20 cellular contexts compared by ENCODE assay signal in genomic region chr1:1591452-1591851, GRCh38. TPM values are rescaled to one million over a fixed set of nuclear protein-coding genes. Genes with fewer than 3 reads are reported as not detected.
DNase-seq lines count a peak whose midpoint lies in the region; ATAC-seq and TF ChIP-seq lines count a peak whose summit lies in the region.
"Had no signal": no experiment of that assay in that cellular context is flagged by ENCODE, and none has a peak within 500 bp of the region (broad histone marks: within the 10 kb centered on the region; RNA-seq: fewer than 3 reads in every experiment).

No MANE protein-coding gene starts in this region.

- ATAC-seq in PC-3 (peak; percentile 59), esophagus mucosa (peak; percentile 41)
- ATAC-seq: activated CD4-positive, CD25-positive, alpha-beta regulatory T cell treated with anti-CD3 and anti-CD28 coated beads, Interleukin-2, amount 50 U/mL, for 24 hours; naive thymus-derived CD4-positive, alpha-beta T cell; upper lobe of right lung had no signal

- CTCF ChIA-PET in PC-3 (lab: Charles Lee): no interaction called here

- no peak overlapping the region for H2AFZ ChIP-seq in GM23248
- no peak overlapping the region for H2AFZ ChIP-seq in PC-3 (ENCODE audit: low read length)

- H3K4me1 ChIP-seq in GM23248 (ENCODE audit: insufficient read depth): no peaks in the 10 kb centered on the region
- H3K4me1 ChIP-seq in PC-3 (ENCODE audit: insufficient read depth, low read length): 0 out of 2 replicates have a peak, but pooled peaks cover 3% of the 10 kb centered on the region
- H3K4me1 ChIP-seq: esophagus squamous epithelium, upper lobe of right lung had no signal

- no peaks in the 10 kb centered on the region for H3K9me3 ChIP-seq in GM23248 (ENCODE audit: low read depth)
- no peaks in the 10 kb centered on the region for H3K9me3 ChIP-seq in PC-3 (ENCODE audit: low read length)
- H3K9me3 ChIP-seq: esophagus squamous epithelium, upper lobe of right lung had no signal

- H3K9ac ChIP-seq in GM23248: no peak overlapping the region
- H3K9ac ChIP-seq in PC-3 (ENCODE audit: low read length): no peak overlapping the region

- in situ Hi-C loops in GM23248 (cut with MboI): no loop called here

- H3F3A ChIP-seq in GM23248 (ENCODE audit: insufficient read depth): no peaks in the 10 kb centered on the region
- no peaks in the 10 kb centered on the region for H3F3A ChIP-seq in PC-3 (ENCODE audit: low read length, unreplicated experiment)

- H3K27ac ChIP-seq in GM23248 (no peak overlapping the region), PC-3 (ENCODE audit: low read length) (no peak overlapping the region)
- H3K27ac ChIP-seq: esophagus squamous epithelium, upper lobe of right lung had no signal

- H3K27me3 ChIP-seq in GM23248 (replicated peaks; ENCODE audit: insufficient read depth) (peaks cover 9% of the 10 kb centered on the region; the same call in 1 of the 2 replicates), PC-3 (ENCODE audit: low read length) (no peaks in the 10 kb centered on the region)

- H4K20me1 ChIP-seq in GM23248 (ENCODE audit: insufficient read depth) (no peaks in the 10 kb centered on the region), PC-3 (ENCODE audit: low read length) (no peaks in the 10 kb centered on the region)

- TF ChIP-seq CTCF in PC-3 (conservative IDR thresholded peaks at IDR 0.05; ENCODE audit: low read depth, low read length) (no peak), foreskin fibroblast (IDR thresholded peaks at IDR 0.05; ENCODE audit: low read depth, low read length) (no peak)

- WGBS in GM23248 (ENCODE audit: low coverage in 1 of 2, low lambda C conversion rate in 2 of 2, missing lambda C conversion rate in 2 of 2), 2 experiments: 88 to 89% methylated on average over 13 of the region's 13 CpGs

- H3K36me3 ChIP-seq in GM23248 (ENCODE audit: low read depth) (no peaks in the 10 kb centered on the region), PC-3 (ENCODE audit: low read depth, low read length) (no peaks in the 10 kb centered on the region)
- H3K36me3 ChIP-seq: esophagus squamous epithelium, upper lobe of right lung had no signal

- no peak overlapping the region for H3K4me3 ChIP-seq in GM23248
- no peak overlapping the region for H3K4me3 ChIP-seq in PC-3 (ENCODE audit: low read length)
- no peak overlapping the region for H3K4me3 ChIP-seq in foreskin fibroblast (ENCODE audit: low read depth in 1 of 2, low read length in 2 of 2)
- H3K4me3 ChIP-seq: esophagus squamous epithelium, upper lobe of right lung had no signal

- intact Hi-C loops in PC-3 (cut with micrococcal nuclease): no loop called here

- POLR2A ChIA-PET in PC-3 (lab: Charles Lee; ENCODE audit: unreplicated experiment): no interaction called here

- DNase-seq in GM23248 (peak; percentile 45), PC-3 (peak; percentile 42), foreskin fibroblast (no peak)
- no peak for DNase-seq in activated naive CD4-positive, alpha-beta T cell treated with Interleukin-2 at 50 U/mL for 16 hours
- DNase-seq: activated naive CD4-positive, alpha-beta T cell treated with anti-CD3 and anti-CD28 coated beads, Interleukin-2, amount 50 U/mL, for 16 hours; activated T-cell treated with anti-CD3 and anti-CD28 coated beads, Interleukin-2, amount 50 U/mL, for 72 hours; aorta; CD8-positive, alpha-beta memory T cell; DND-41; effector CD4-positive, alpha-beta T cell; esophagus squamous epithelium; HCEC 1CT; naive thymus-derived CD4-positive, alpha-beta T cell; NCI-H1417; NCI-H2107; retina; RPMI8226; upper lobe of right lung had no signal

- H3K4me2 ChIP-seq in GM23248 (ENCODE audit: unreplicated experiment): no peak overlapping the region
- H3K4me2 ChIP-seq in PC-3 (ENCODE audit: low read length): no peak overlapping the region

- H3K9me2 ChIP-seq in GM23248 (ENCODE audit: insufficient read depth) (no peaks in the 10 kb centered on the region), PC-3 (replicated peaks; ENCODE audit: low read length) (no peaks in the 10 kb centered on the region)

- H3K79me2 ChIP-seq in GM23248 (ENCODE audit: insufficient read depth) (no peaks in the 10 kb centered on the region), PC-3 (ENCODE audit: low read length) (no peaks in the 10 kb centered on the region)

- no TSS peak for BruUV-seq in PC-3 (replicated peaks; lab: Mats Ljungman, UMichigan)

RNA-seq across cellular contexts. Expression of gene FNDC10, which starts 8.5 kb away (rescaled TPM):
- total RNA-seq in GM23248 (2014; rRNA removed; shearing (Covaris generic)): 7.7 and 9.8 TPM in 2 replicates
- 3.1 and 3.9 TPM in 2 replicates for polyA plus RNA-seq in GM23248 (2016; fragmentation: Nextera tagmentation; extraction: Ambion mirVana)
- total RNA-seq in PC-3 (2014; rRNA removed) (7.9 and 8.8 TPM in 2 replicates), esophagus mucosa (5.7 TPM)

RNA-seq across cellular contexts. Expression of gene SSU72, which starts 16.8 kb away (rescaled TPM):
- total RNA-seq in GM23248 (2014; rRNA removed; shearing (Covaris generic)): 60.8 and 69.2 TPM in 2 replicates
- 195 and 204 TPM in 2 replicates for polyA plus RNA-seq in GM23248 (2016; fragmentation: Nextera tagmentation; extraction: Ambion mirVana)
- 283 and 310 TPM in 2 replicates for total RNA-seq in PC-3 (2014; rRNA removed)
- total RNA-seq in esophagus mucosa: 106 TPM

RNA-seq across cellular contexts. Expression of gene MIB2, which starts 23.8 kb away (rescaled TPM):
- 70.5 and 100 TPM in 2 replicates for total RNA-seq in GM23248 (2014; rRNA removed; shearing (Covaris generic))
- 29.2 and 30.3 TPM in 2 replicates for polyA plus RNA-seq in GM23248 (2016; fragmentation: Nextera tagmentation; extraction: Ambion mirVana)
- 164 and 218 TPM in 2 replicates for total RNA-seq in PC-3 (2014; rRNA removed)
- 87.5 TPM for total RNA-seq in esophagus mucosa

RNA-seq across cellular contexts. Expression of gene MMP23B, which starts 40.5 kb away (rescaled TPM):
- total RNA-seq in GM23248 (2014; rRNA removed; shearing (Covaris generic)): not detected in 2 replicates
- 1.1 TPM in 1 of 2 replicates, not detected in the other for polyA plus RNA-seq in GM23248 (2016; fragmentation: Nextera tagmentation; extraction: Ambion mirVana)
- 25.9 and 28.4 TPM in 2 replicates for total RNA-seq in PC-3 (2014; rRNA removed)
- 0.92 TPM for total RNA-seq in esophagus mucosa
- polyA plus RNA-seq: naive thymus-derived CD4-positive, alpha-beta T cell had no signal

RNA-seq across cellular contexts. Expression of gene TMEM240, which starts 51.0 kb away (rescaled TPM):
- 1.1 and 3.3 TPM in 2 replicates for total RNA-seq in GM23248 (2014; rRNA removed; shearing (Covaris generic))
- 0.44 and 0.76 TPM in 2 replicates for polyA plus RNA-seq in GM23248 (2016; fragmentation: Nextera tagmentation; extraction: Ambion mirVana)
- total RNA-seq in PC-3 (2014; rRNA removed) (0.87 and 2.0 TPM in 2 replicates), esophagus mucosa (not detected)
- polyA plus RNA-seq: CD8-positive, alpha-beta memory T cell had no signal

Comparison
In these comparisons a context has a peak if more than half of its experiments do, and no peak if none do; other contexts are left out.
1. DNase-seq: peak in GM23248 (single experiment) and PC-3 (single experiment); none in activated naive CD4-positive, alpha-beta T cell treated with Interleukin-2 at 50 U/mL for 16 hours (single experiment) and foreskin fibroblast (0 of 2).